In genomic region chr3:26639339-26639738, GRCh38 we compare ENCODE assay signal across 36 cellular contexts. TPM values are rescaled to one million over a fixed set of nuclear protein-coding genes. Genes with fewer than 3 reads are reported as not detected.
"Had no signal": no experiment of that assay in that cellular context is flagged by ENCODE, and none has a peak within 500 bp of the region (broad histone marks: within the 10 kb centered on the region; RNA-seq: fewer than 3 reads in every experiment).

No MANE protein-coding gene starts in this region.

- H3K9me3 ChIP-seq: body of pancreas, breast epithelium had no signal

- H3K27ac ChIP-seq: body of pancreas, brain microvascular endothelial cell, breast epithelium, VCaP had no signal

- H3K27ac Mint-ChIP-seq: activated CD4-positive, alpha-beta memory T cell treated with anti-CD3 and anti-CD28 coated beads, Interleukin-2, amount 10 ng/mL, durations not matched to agents 7 days and 5 days; activated CD4-positive, alpha-beta T cell treated with anti-CD3 and anti-CD28 coated beads for 36 hours; activated CD4-positive, alpha-beta T cell treated with anti-CD3 and anti-CD28 coated beads, Interleukin-2, amount 10 ng/mL, durations not matched to agents 7 days and 5 days; activated CD8-positive, alpha-beta memory T cell treated with anti-CD3 and anti-CD28 coated beads, Interleukin-2, amount 10 ng/mL, durations not matched to agents 7 days and 5 days; activated CD8-positive, alpha-beta T cell treated with anti-CD3 and anti-CD28 coated beads, Interleukin-2, amount 10 ng/mL, durations not matched to agents 7 days and 5 days; activated naive CD4-positive, alpha-beta T cell treated with anti-CD3 and anti-CD28 coated beads, Interleukin-2, amount 10 ng/mL, durations not matched to agents 7 days and 5 days; activated naive CD4-positive, alpha-beta T cell treated with anti-CD3 and anti-CD28 coated beads, Interleukin-2, amount 50 U/mL, for 24 hours; activated naive CD8-positive, alpha-beta T cell; activated naive CD8-positive, alpha-beta T cell treated with anti-CD3 and anti-CD28 coated beads, Interleukin-2, amount 10 ng/mL, durations not matched to agents 7 days and 5 days; activated naive CD8-positive, alpha-beta T cell treated with anti-CD3 and anti-CD28 coated beads, Interleukin-2, amount 50 U/mL, for 24 hours; activated T-cell treated with anti-CD3 and anti-CD28 coated beads, Interleukin-2, amount 50 U/mL, for 24 hours; activated T-helper 2 cell treated with anti-CD3 and anti-CD28 coated beads, Interferon-gamma antibody, Interleukin-2, Interleukin-4, amounts not matched to agents 10 μg/mL and 5 μg/mL and 100 μg/mL, durations not matched to agents 14 hours and 24 hours and 36 hours; T-helper 1 cell treated with Interleukin-12 subunit alpha and Interleukin-12 subunit beta and Interleukin-4 antibody, amounts not matched to agents 30 μg/mL and 1 μg/mL, for 36 hours; T-helper 2 cell treated with Interferon-gamma antibody and Interleukin-4, amounts not matched to agents 5 μg/mL and 100 μg/mL, for 36 hours had no signal

- H3K27me3 ChIP-seq: body of pancreas, brain microvascular endothelial cell, breast epithelium had no signal

- H3K36me3 ChIP-seq: brain microvascular endothelial cell, breast epithelium had no signal

- H3K9me3 Mint-ChIP-seq: activated CD4-positive, alpha-beta memory T cell treated with anti-CD3 and anti-CD28 coated beads, Interleukin-2, amount 10 ng/mL, durations not matched to agents 7 days and 5 days; activated CD4-positive, alpha-beta T cell treated with anti-CD3 and anti-CD28 coated beads, Interleukin-2, amount 10 ng/mL, durations not matched to agents 7 days and 5 days; activated naive CD4-positive, alpha-beta T cell treated with anti-CD3 and anti-CD28 coated beads, Interleukin-2, amount 50 U/mL, for 24 hours; activated naive CD8-positive, alpha-beta T cell treated with anti-CD3 and anti-CD28 coated beads, Interleukin-2, amount 10 ng/mL, durations not matched to agents 7 days and 5 days; activated naive CD8-positive, alpha-beta T cell treated with anti-CD3 and anti-CD28 coated beads, Interleukin-2, amount 50 U/mL, for 24 hours; activated T-cell treated with anti-CD3 and anti-CD28 coated beads, Interleukin-2, amount 50 U/mL, for 24 hours; T-helper 2 cell treated with Interferon-gamma antibody and Interleukin-4, amounts not matched to agents 5 μg/mL and 100 μg/mL, for 36 hours had no signal

- DNase-seq: activated CD4-positive, alpha-beta memory T cell treated with anti-CD3 and anti-CD28 coated beads, Interleukin-2, amount 10 ng/mL, durations not matched to agents 7 days and 5 days; activated CD4-positive, alpha-beta T cell treated with anti-CD3 and anti-CD28 coated beads for 1 hour; activated CD4-positive, alpha-beta T cell treated with anti-CD3 and anti-CD28 coated beads for 36 hours; activated CD4-positive, alpha-beta T cell treated with anti-CD3 and anti-CD28 coated beads for 48 hours; activated CD4-positive, alpha-beta T cell treated with anti-CD3 and anti-CD28 coated beads, Interleukin-2, amount 10 ng/mL, durations not matched to agents 7 days and 5 days; activated CD4-positive, alpha-beta T cell treated with anti-CD3 and anti-CD28 coated beads, Interleukin-2, amount 50 U/mL, for 48 hours; activated CD4-positive, CD25-positive, alpha-beta regulatory T cell; activated CD8-positive, alpha-beta memory T cell treated with anti-CD3 and anti-CD28 coated beads for 24 hours; activated CD8-positive, alpha-beta memory T cell treated with anti-CD3 and anti-CD28 coated beads, Interleukin-2, amount 10 ng/mL, durations not matched to agents 7 days and 5 days; activated CD8-positive, alpha-beta memory T cell treated with anti-CD3 and anti-CD28 coated beads, Interleukin-2, amount 50 U/mL, for 48 hours; activated CD8-positive, alpha-beta T cell treated with anti-CD3 and anti-CD28 coated beads, Interleukin-2, amount 10 ng/mL, durations not matched to agents 7 days and 5 days; activated effector memory CD4-positive, alpha-beta T cell treated with Interleukin-2 at 50 U/mL for 16 hours; activated gamma-delta T cell; activated naive CD4-positive, alpha-beta T cell treated with anti-CD3 and anti-CD28 coated beads, Interleukin-2, amount 10 ng/mL, durations not matched to agents 7 days and 5 days; activated naive CD4-positive, alpha-beta T cell treated with Interleukin-2 at 50 U/mL for 16 hours; activated naive CD8-positive, alpha-beta T cell treated with anti-CD3 and anti-CD28 coated beads, Interleukin-2, amount 10 ng/mL, durations not matched to agents 7 days and 5 days; activated naive CD8-positive, alpha-beta T cell treated with anti-CD3 and anti-CD28 coated beads, Interleukin-2, amount 50 U/mL, for 24 hours; activated T-cell treated with anti-CD3 and anti-CD28 coated beads, Interleukin-2, amount 50 U/mL, for 24 hours; activated T-cell treated with anti-CD3 and anti-CD28 coated beads, Interleukin-2, amount 50 U/mL, for 48 hours; amygdala; anterior cingulate cortex; body of pancreas; brain microvascular endothelial cell; central memory CD4-positive, alpha-beta T cell; T-helper 1 cell; T-helper 2 cell; T-helper 9 cell had no signal

- H3K4me1 ChIP-seq: body of pancreas, breast epithelium had no signal

- H3K27me3 Mint-ChIP-seq: activated CD4-positive, alpha-beta memory T cell treated with anti-CD3 and anti-CD28 coated beads, Interleukin-2, amount 10 ng/mL, durations not matched to agents 7 days and 5 days; activated CD4-positive, alpha-beta T cell treated with anti-CD3 and anti-CD28 coated beads for 36 hours; activated CD4-positive, alpha-beta T cell treated with anti-CD3 and anti-CD28 coated beads, Interleukin-2, amount 10 ng/mL, durations not matched to agents 7 days and 5 days; activated CD8-positive, alpha-beta memory T cell treated with anti-CD3 and anti-CD28 coated beads, Interleukin-2, amount 10 ng/mL, durations not matched to agents 7 days and 5 days; activated naive CD4-positive, alpha-beta T cell treated with anti-CD3 and anti-CD28 coated beads, Interleukin-2, amount 10 ng/mL, durations not matched to agents 7 days and 5 days; activated naive CD4-positive, alpha-beta T cell treated with anti-CD3 and anti-CD28 coated beads, Interleukin-2, amount 50 U/mL, for 24 hours; activated naive CD8-positive, alpha-beta T cell; activated naive CD8-positive, alpha-beta T cell treated with anti-CD3 and anti-CD28 coated beads, Interleukin-2, amount 10 ng/mL, durations not matched to agents 7 days and 5 days; activated naive CD8-positive, alpha-beta T cell treated with anti-CD3 and anti-CD28 coated beads, Interleukin-2, amount 50 U/mL, for 24 hours; activated T-cell treated with anti-CD3 and anti-CD28 coated beads, Interleukin-2, amount 50 U/mL, for 24 hours had no signal

- FAIRE-seq: astrocyte, TTC549 had no signal

- H3K4me1 Mint-ChIP-seq: activated CD4-positive, alpha-beta memory T cell treated with anti-CD3 and anti-CD28 coated beads, Interleukin-2, amount 10 ng/mL, durations not matched to agents 7 days and 5 days; activated CD4-positive, alpha-beta T cell treated with anti-CD3 and anti-CD28 coated beads for 36 hours; activated CD4-positive, alpha-beta T cell treated with anti-CD3 and anti-CD28 coated beads, Interleukin-2, amount 10 ng/mL, durations not matched to agents 7 days and 5 days; activated CD8-positive, alpha-beta memory T cell treated with anti-CD3 and anti-CD28 coated beads, Interleukin-2, amount 10 ng/mL, durations not matched to agents 7 days and 5 days; activated naive CD4-positive, alpha-beta T cell treated with anti-CD3 and anti-CD28 coated beads, Interleukin-2, amount 10 ng/mL, durations not matched to agents 7 days and 5 days; activated naive CD4-positive, alpha-beta T cell treated with anti-CD3 and anti-CD28 coated beads, Interleukin-2, amount 50 U/mL, for 24 hours; activated naive CD8-positive, alpha-beta T cell treated with anti-CD3 and anti-CD28 coated beads, Interleukin-2, amount 10 ng/mL, durations not matched to agents 7 days and 5 days; activated naive CD8-positive, alpha-beta T cell treated with anti-CD3 and anti-CD28 coated beads, Interleukin-2, amount 50 U/mL, for 24 hours had no signal

- H3K36me3 Mint-ChIP-seq: activated CD8-positive, alpha-beta memory T cell treated with anti-CD3 and anti-CD28 coated beads, Interleukin-2, amount 10 ng/mL, durations not matched to agents 7 days and 5 days; activated naive CD4-positive, alpha-beta T cell treated with anti-CD3 and anti-CD28 coated beads, Interleukin-2, amount 10 ng/mL, durations not matched to agents 7 days and 5 days; activated naive CD4-positive, alpha-beta T cell treated with anti-CD3 and anti-CD28 coated beads, Interleukin-2, amount 50 U/mL, for 24 hours; activated naive CD8-positive, alpha-beta T cell; activated naive CD8-positive, alpha-beta T cell treated with anti-CD3 and anti-CD28 coated beads, Interleukin-2, amount 10 ng/mL, durations not matched to agents 7 days and 5 days had no signal

- H3K4me3 Mint-ChIP-seq: activated CD4-positive, alpha-beta memory T cell treated with anti-CD3 and anti-CD28 coated beads, Interleukin-2, amount 10 ng/mL, durations not matched to agents 7 days and 5 days; activated CD4-positive, alpha-beta T cell treated with anti-CD3 and anti-CD28 coated beads for 36 hours; activated CD4-positive, alpha-beta T cell treated with anti-CD3 and anti-CD28 coated beads, Interleukin-2, amount 10 ng/mL, durations not matched to agents 7 days and 5 days; activated CD8-positive, alpha-beta memory T cell treated with anti-CD3 and anti-CD28 coated beads, Interleukin-2, amount 10 ng/mL, durations not matched to agents 7 days and 5 days; activated CD8-positive, alpha-beta T cell treated with anti-CD3 and anti-CD28 coated beads, Interleukin-2, amount 10 ng/mL, durations not matched to agents 7 days and 5 days; activated naive CD4-positive, alpha-beta T cell treated with anti-CD3 and anti-CD28 coated beads, Interleukin-2, amount 10 ng/mL, durations not matched to agents 7 days and 5 days; activated naive CD4-positive, alpha-beta T cell treated with anti-CD3 and anti-CD28 coated beads, Interleukin-2, amount 50 U/mL, for 24 hours; activated naive CD8-positive, alpha-beta T cell; activated naive CD8-positive, alpha-beta T cell treated with anti-CD3 and anti-CD28 coated beads, Interleukin-2, amount 10 ng/mL, durations not matched to agents 7 days and 5 days; activated naive CD8-positive, alpha-beta T cell treated with anti-CD3 and anti-CD28 coated beads, Interleukin-2, amount 50 U/mL, for 24 hours; activated T-cell treated with anti-CD3 and anti-CD28 coated beads, Interleukin-2, amount 50 U/mL, for 24 hours; T-helper 1 cell treated with Interleukin-12 subunit alpha and Interleukin-12 subunit beta and Interleukin-4 antibody, amounts not matched to agents 30 μg/mL and 1 μg/mL, for 36 hours; T-helper 2 cell treated with Interferon-gamma antibody and Interleukin-4, amounts not matched to agents 5 μg/mL and 100 μg/mL, for 36 hours had no signal

- H3K4me3 ChIP-seq: body of pancreas, breast epithelium had no signal

RNA-seq across cellular contexts. Expression of gene LRRC3B, which starts 16.8 kb away (rescaled TPM):
- total RNA-seq: activated CD4-positive, alpha-beta memory T cell treated with anti-CD3 and anti-CD28 coated beads, Interleukin-2, amount 10 ng/mL, durations not matched to agents 7 days and 5 days; activated CD4-positive, alpha-beta T cell treated with anti-CD3 and anti-CD28 coated beads for 36 hours; activated CD4-positive, alpha-beta T cell treated with anti-CD3 and anti-CD28 coated beads, Interleukin-2, amount 10 ng/mL, durations not matched to agents 7 days and 5 days; activated CD8-positive, alpha-beta memory T cell treated with anti-CD3 and anti-CD28 coated beads, Interleukin-2, amount 10 ng/mL, durations not matched to agents 7 days and 5 days; activated CD8-positive, alpha-beta T cell treated with anti-CD3 and anti-CD28 coated beads, Interleukin-2, amount 10 ng/mL, durations not matched to agents 7 days and 5 days; activated naive CD8-positive, alpha-beta T cell treated with anti-CD3 and anti-CD28 coated beads, Interleukin-2, amount 10 ng/mL, durations not matched to agents 7 days and 5 days; activated T-helper 2 cell treated with anti-CD3 and anti-CD28 coated beads, Interferon-gamma antibody, Interleukin-2, Interleukin-4, amounts not matched to agents 10 μg/mL and 5 μg/mL and 100 μg/mL, durations not matched to agents 14 hours and 24 hours and 36 hours; body of pancreas had no signal
